ENCODE assay signal across 8 cellular contexts in the genomic region with DNA sequence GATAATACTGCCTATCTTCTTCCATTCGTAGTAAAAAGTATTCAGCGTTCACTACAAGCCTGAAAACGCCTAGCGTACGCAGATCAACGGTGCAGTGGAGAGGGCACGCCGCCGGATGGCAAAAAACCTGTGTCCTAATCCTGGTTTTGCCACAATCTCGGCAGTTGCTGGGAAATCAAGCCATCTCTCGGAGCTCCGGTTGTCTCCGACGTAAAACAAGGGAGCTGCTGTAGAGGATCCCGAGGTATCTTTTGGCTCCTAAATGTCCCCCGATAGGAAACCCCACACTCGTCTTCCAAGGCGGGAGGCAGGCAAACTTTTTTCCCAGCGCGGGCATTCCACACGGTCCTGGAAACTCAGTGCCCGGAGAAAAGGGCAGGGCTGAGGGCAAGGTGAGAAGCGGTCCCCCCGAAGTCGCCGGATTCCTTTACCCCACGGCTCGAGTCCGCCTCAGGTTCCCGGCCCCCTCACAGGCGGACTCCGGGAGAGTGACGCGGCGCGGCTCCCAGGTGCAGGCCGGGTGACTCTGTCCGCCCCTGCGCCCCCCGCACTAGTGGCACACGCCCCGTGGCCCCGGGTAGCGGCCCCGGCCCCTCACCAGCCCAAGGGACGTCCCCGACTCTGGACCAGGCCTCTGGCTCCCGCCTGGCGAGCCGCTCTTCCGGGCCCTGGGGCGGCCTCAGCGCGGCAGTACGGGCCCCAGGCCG.
DNase-seq lines count a peak whose midpoint lies in the region; FAIRE-seq and TF ChIP-seq lines count a peak whose summit lies in the region.

No MANE protein-coding gene starts in this region.

- H3K4me3 ChIP-seq in HUES6 (ENCODE audit: low read depth, low read length) (peak overlapping the region; percentile 99), choroid plexus epithelial cell (ENCODE audit: low read depth, low read length) (peak overlapping the region; percentile 88)

- no peak for TF ChIP-seq POLR2A in H54 (IDR thresholded peaks at IDR 0.05; ENCODE audit: low read depth, low read length)

- peaks cover 17% of the 10 kb centered on the region for H3K4me1 ChIP-seq in HUES6 (ENCODE audit: control insufficient read depth, insufficient read depth, low read length)

- FAIRE-seq in H54 (lab: Jason Lieb, UNC): no peak

- H3K27ac ChIP-seq in HUES6 (ENCODE audit: low read depth, low read length) (peak overlapping the region; percentile 96; the same call in 1 of the 2 replicates), VCaP (peak overlapping the region; percentile 96)

- H3K27me3 ChIP-seq in HUES6 (ENCODE audit: control insufficient read depth, insufficient read depth, low read length): no peaks in the 10 kb centered on the region

- peaks cover 6% of the 10 kb centered on the region; the same call in 1 of the 2 replicates for H3K36me3 ChIP-seq in HUES6 (ENCODE audit: control insufficient read depth, insufficient read depth, low read length)

- no peaks in the 10 kb centered on the region for H3K9me3 ChIP-seq in HUES6 (ENCODE audit: control insufficient read depth, insufficient read depth, low read depth, low read length)

- H3K9ac ChIP-seq in HUES6 (ENCODE audit: low read length): peak overlapping the region; percentile 94

- TF ChIP-seq CTCF in VCaP (conservative IDR thresholded peaks at IDR 0.05) (0 out of 2 replicates have a peak, but pooled peaks have one; percentile 27), choroid plexus epithelial cell (conservative IDR thresholded peaks at IDR 0.05; ENCODE audit: low read depth, low read length) (peak; percentile 29)

- DNase-seq in NCI-H82 (lab: John Stamatoyannopoulos, UW) (peak; percentile 56), NCI-H82 treated with DMSO at 0.1 percent for 48 hours (lab: John Stamatoyannopoulos, UW; ENCODE audit: unreplicated experiment) (no peak), choroid plexus epithelial cell (ENCODE audit: low read depth) (peak; percentile 54), left kidney (ENCODE audit: low read depth, low spot score) (peak; percentile 77), H54 (ENCODE audit: insufficient read length, low spot score) (no peak)
- peak; percentile 11 to 22 for DNase-seq in stimulated activated CD4-positive, alpha-beta T cell treated with anti-CD3 and anti-CD28 coated beads, Interleukin-4, amount 100 ng/mL, for 48 hours (ENCODE audit: low read depth in 2 of 2)

Comparison
In these comparisons a context has a peak if more than half of its experiments do, and no peak if none do; other contexts are left out.
1. DNase-seq: peak in NCI-H82 (single experiment), choroid plexus epithelial cell (single experiment), left kidney (single experiment) and stimulated activated CD4-positive, alpha-beta T cell treated with anti-CD3 and anti-CD28 coated beads, Interleukin-4, amount 100 ng/mL, for 48 hours (2 of 2); none in NCI-H82 treated with DMSO at 0.1 percent for 48 hours (single experiment) and H54 (single experiment).